ENCODE assay signal across 30 cellular contexts in genomic region chr7:45104844-45105587, GRCh38. TPM values are rescaled to one million over a fixed set of nuclear protein-coding genes. Genes with fewer than 3 reads are reported as not detected.
"Had no signal": no experiment of that assay in that cellular context is flagged by ENCODE, and none has a peak within 500 bp of the region (broad histone marks: within the 10 kb centered on the region; RNA-seq: fewer than 3 reads in every experiment).

No MANE protein-coding gene starts in this region.

- H3K9me3 ChIP-seq: esophagus squamous epithelium, gastroesophageal sphincter, mucosa of descending colon, upper lobe of left lung had no signal

- H3K4me1 ChIP-seq: parathyroid adenoma had no signal

- H3K4me3 ChIP-seq: dorsolateral prefrontal cortex, esophagus squamous epithelium, gastroesophageal sphincter, mucosa of descending colon, upper lobe of left lung had no signal

- H3K27ac Mint-ChIP-seq: activated B cell treated with CpG ODN at 0.5 μM for 24 hours; activated CD8-positive, alpha-beta memory T cell treated with anti-CD3 and anti-CD28 coated beads, Interleukin-2, amount 10 ng/mL, durations not matched to agents 7 days and 5 days; activated CD8-positive, alpha-beta T cell treated with anti-CD3 and anti-CD28 coated beads for 36 hours; activated naive CD8-positive, alpha-beta T cell treated with anti-CD3 and anti-CD28 coated beads for 36 hours; activated T-helper 2 cell treated with anti-CD3 and anti-CD28 coated beads, Interferon-gamma antibody, Interleukin-2, Interleukin-4, amounts not matched to agents 10 μg/mL and 5 μg/mL and 100 μg/mL, durations not matched to agents 14 hours and 24 hours and 36 hours; effector memory CD8-positive, alpha-beta T cell; stimulated activated memory B cell treated with anti-CD40 and anti-IgM and Interleukin-4, amounts not matched to agents 10 μg/mL and 1 μg/mL and 100 μg/mL, for 72 hours; T-helper 1 cell treated with Interleukin-12 subunit alpha and Interleukin-12 subunit beta and Interleukin-4 antibody, amounts not matched to agents 30 μg/mL and 1 μg/mL, for 36 hours had no signal

- H3K9me3 Mint-ChIP-seq: activated B cell treated with CpG ODN at 0.5 μM for 24 hours; activated CD8-positive, alpha-beta T cell treated with anti-CD3 and anti-CD28 coated beads for 36 hours; activated naive CD8-positive, alpha-beta T cell treated with anti-CD3 and anti-CD28 coated beads for 36 hours; activated T-helper 2 cell treated with anti-CD3 and anti-CD28 coated beads, Interferon-gamma antibody, Interleukin-2, Interleukin-4, amounts not matched to agents 10 μg/mL and 5 μg/mL and 100 μg/mL, durations not matched to agents 14 hours and 24 hours and 36 hours; effector memory CD8-positive, alpha-beta T cell; naive B cell; stimulated activated memory B cell treated with anti-CD40 and anti-IgM and Interleukin-4, amounts not matched to agents 10 μg/mL and 1 μg/mL and 100 μg/mL, for 72 hours; T-helper 1 cell treated with Interleukin-12 subunit alpha and Interleukin-12 subunit beta and Interleukin-4 antibody, amounts not matched to agents 30 μg/mL and 1 μg/mL, for 36 hours had no signal

- ATAC-seq: activated CD8-positive, alpha-beta memory T cell treated with anti-CD3 and anti-CD28 coated beads, Interleukin-2, amount 10 ng/mL, durations not matched to agents 7 days and 5 days; effector memory CD8-positive, alpha-beta T cell; gastroesophageal sphincter; mucosa of descending colon; sciatic nerve; stimulated activated memory B cell treated with anti-CD40 and anti-IgM and Interleukin-4, amounts not matched to agents 10 μg/mL and 1 μg/mL and 100 μg/mL, for 72 hours had no signal

- FAIRE-seq: astrocyte, colon, small intestine had no signal

- H3K27me3 ChIP-seq: dorsolateral prefrontal cortex, esophagus squamous epithelium, gastroesophageal sphincter, upper lobe of left lung had no signal

- H3K27me3 Mint-ChIP-seq: activated B cell treated with CpG ODN at 0.5 μM for 24 hours; activated CD8-positive, alpha-beta memory T cell treated with anti-CD3 and anti-CD28 coated beads, Interleukin-2, amount 10 ng/mL, durations not matched to agents 7 days and 5 days; activated CD8-positive, alpha-beta T cell treated with anti-CD3 and anti-CD28 coated beads for 36 hours; activated naive CD8-positive, alpha-beta T cell treated with anti-CD3 and anti-CD28 coated beads for 36 hours; effector memory CD8-positive, alpha-beta T cell; naive B cell; stimulated activated memory B cell treated with anti-CD40 and anti-IgM and Interleukin-4, amounts not matched to agents 10 μg/mL and 1 μg/mL and 100 μg/mL, for 72 hours had no signal

- H3K36me3 Mint-ChIP-seq: naive B cell had no signal

- H3K4me3 Mint-ChIP-seq: activated B cell treated with CpG ODN at 0.5 μM for 24 hours; activated CD8-positive, alpha-beta memory T cell treated with anti-CD3 and anti-CD28 coated beads, Interleukin-2, amount 10 ng/mL, durations not matched to agents 7 days and 5 days; activated CD8-positive, alpha-beta T cell treated with anti-CD3 and anti-CD28 coated beads for 36 hours; activated naive CD8-positive, alpha-beta T cell treated with anti-CD3 and anti-CD28 coated beads for 36 hours; effector memory CD8-positive, alpha-beta T cell; naive B cell; stimulated activated memory B cell treated with anti-CD40 and anti-IgM and Interleukin-4, amounts not matched to agents 10 μg/mL and 1 μg/mL and 100 μg/mL, for 72 hours; T-helper 1 cell treated with Interleukin-12 subunit alpha and Interleukin-12 subunit beta and Interleukin-4 antibody, amounts not matched to agents 30 μg/mL and 1 μg/mL, for 36 hours had no signal

- DNase-seq: activated B cell treated with CpG ODN at 0.5 μM for 24 hours; activated CD4-positive, alpha-beta T cell treated with anti-CD3 and anti-CD28 coated beads for 48 hours; activated CD8-positive, alpha-beta T cell treated with anti-CD3 and anti-CD28 coated beads for 36 hours; activated naive CD4-positive, alpha-beta T cell; activated naive CD8-positive, alpha-beta T cell treated with anti-CD3 and anti-CD28 coated beads for 36 hours; activated T-cell treated with anti-CD3 and anti-CD28 coated beads for 4 hours; central memory CD4-positive, alpha-beta T cell; dorsolateral prefrontal cortex; effector memory CD8-positive, alpha-beta T cell; esophagus squamous epithelium; hypothalamus; left cardiac atrium; mesenchymal stem cell; mucosa of descending colon; naive B cell; nucleus accumbens; small intestine; stimulated activated CD4-positive, alpha-beta T cell treated with anti-CD3 and anti-CD28 coated beads, Interleukin-2, amount 100 ng/mL, for 24 hours; T1000; upper lobe of left lung had no signal

- H3K27ac ChIP-seq: dorsolateral prefrontal cortex, esophagus squamous epithelium, gastroesophageal sphincter, parathyroid adenoma, upper lobe of left lung had no signal

- H3K9ac ChIP-seq: parathyroid adenoma had no signal

RNA-seq across cellular contexts. Expression of gene RAMP3, which starts 52.6 kb away (rescaled TPM):
- total RNA-seq: activated B cell treated with CpG ODN at 0.5 μM for 24 hours; activated CD8-positive, alpha-beta memory T cell treated with anti-CD3 and anti-CD28 coated beads, Interleukin-2, amount 10 ng/mL, durations not matched to agents 7 days and 5 days; activated CD8-positive, alpha-beta T cell treated with anti-CD3 and anti-CD28 coated beads for 36 hours; activated naive CD8-positive, alpha-beta T cell treated with anti-CD3 and anti-CD28 coated beads for 36 hours; astrocyte had no signal
- polyA plus RNA-seq: neural cell had no signal
